ENCODE assay signal across 8 cellular contexts in genomic region chr19:48965806-48966540, GRCh38. TPM values are rescaled to one million over a fixed set of nuclear protein-coding genes. Genes with fewer than 3 reads are reported as not detected.
DNase-seq lines count a peak whose midpoint lies in the region; ATAC-seq and TF ChIP-seq lines count a peak whose summit lies in the region.

No MANE protein-coding gene starts in this region.

- TF ChIP-seq RAD21 in IMR-90 (IDR thresholded peaks at IDR 0.05; ENCODE audit: low read length) = no peak

- H3K4me3 ChIP-seq in AG09309 (ENCODE audit: control insufficient read depth, low read depth, low read length) (peak overlapping the region; percentile 75), IMR-90 (ENCODE audit: insufficient read depth, low read depth, low read length) (peak overlapping the region; percentile 78), OCI-LY3 (ENCODE audit: low read length) (peak overlapping the region; percentile 91), epithelial cell of proximal tubule (ENCODE audit: low read depth, low read length) (peak overlapping the region; percentile 96), mucosa of rectum (ENCODE audit: low read length in 2 of 2) (peak overlapping the region; percentile 90 to 100)

- POLR2A ChIA-PET in IMR-90 (lab: Charles Lee; ENCODE audit: unreplicated experiment) = interaction anchor here (0.6 kb wide), 1 partner anchor 20 kb away, joined by 4 read pairs; no protein-coding TSS in a partner anchor

- H3K4me2 ChIP-seq in IMR-90 (ENCODE audit: low read depth, low read length) (peak overlapping the region; percentile 91), OCI-LY3 (ENCODE audit: low read length) (peak overlapping the region; percentile 88)

- H4K8ac ChIP-seq in IMR-90 (ENCODE audit: low read depth in 2 of 2, low read length in 2 of 2) = no peak overlapping the region

- 1% methylated on average over 16 of the region's 36 CpGs; no CpG with 5 or more reads in 1 of the 2 experiments for WGBS in IMR-90 (ENCODE audit: extremely low coverage in 2 of 2, insufficient read length in 1 of 2), 2 experiments

- peak overlapping the region; percentile 66 for H3K14ac ChIP-seq in IMR-90 (replicated peaks; ENCODE audit: low read depth, low read length)

- TF ChIP-seq POLR2A in GM19099 (IDR thresholded peaks at IDR 0.05; ENCODE audit: extremely low read depth, insufficient read length, low read depth) (peak; percentile 13), IMR-90 (IDR thresholded peaks at IDR 0.05; ENCODE audit: low read depth, low read length) (0 out of 2 replicates have a peak, but pooled peaks have one; percentile 7)

- H3K79me1 ChIP-seq in IMR-90 (ENCODE audit: low read depth in 1 of 2, low read length in 2 of 2) = peaks cover 0 to 55% of the 10 kb centered on the region in 2 experiments; a peak in 3 of 4 replicates

- H4K5ac ChIP-seq in IMR-90 (ENCODE audit: low read depth, low read length) = no peak overlapping the region

- peak; percentile 4 for ATAC-seq in IMR-90 (ENCODE audit: low read depth)

- H3K27me3 ChIP-seq in IMR-90 (ENCODE audit: control insufficient read depth, insufficient read depth, low read length) (no peaks in the 10 kb centered on the region), OCI-LY3 (ENCODE audit: low read depth, low read length) (no peaks in the 10 kb centered on the region), mucosa of rectum (ENCODE audit: control insufficient read depth in 2 of 2, insufficient read depth in 2 of 2, low read length in 2 of 2) (no peaks in the 10 kb centered on the region)

- in situ Hi-C loops in IMR-90 (cut with MboI; ENCODE audit: low sequenced_read_pairs) = loop anchor here (10.0 kb wide), 1 partner anchor 321 kb away; the partner anchor contains the start of gene CA11

- peak overlapping the region; percentile 4; the same call in 1 of the 2 replicates for H4K91ac ChIP-seq in IMR-90 (ENCODE audit: insufficient read depth, low read depth, low read length)

- H3K4me1 ChIP-seq in IMR-90 (ENCODE audit: control insufficient read depth, insufficient read depth, low read length) (peaks cover 20% of the 10 kb centered on the region), OCI-LY3 (ENCODE audit: low read length) (peaks cover 67% of the 10 kb centered on the region), mucosa of rectum (ENCODE audit: control insufficient read depth in 2 of 2, insufficient read depth in 2 of 2, low read length in 2 of 2) (peaks cover 41 to 46% of the 10 kb centered on the region in 2 donors)

- H3K36me3 ChIP-seq in IMR-90 (ENCODE audit: control insufficient read depth, insufficient read depth, low read length) = peaks cover 32% of the 10 kb centered on the region
- peaks cover 46% of the 10 kb centered on the region for H3K36me3 ChIP-seq in OCI-LY3 (replicated peaks; ENCODE audit: low read depth, low read length)
- peaks cover 13 to 31% of the 10 kb centered on the region in 2 donors for H3K36me3 ChIP-seq in mucosa of rectum (ENCODE audit: control insufficient read depth in 2 of 2, insufficient read depth in 2 of 2, low read length in 2 of 2)

- peaks cover 11% of the 10 kb centered on the region for H3K9me1 ChIP-seq in IMR-90 (ENCODE audit: insufficient read depth, low read length)

- CTCF ChIA-PET in IMR-90 (lab: Yijun Ruan, JAX) = interaction anchor here (1.3 kb wide), 1 partner anchor 27 kb away, joined by 3 read pairs; the partner anchor contains the start of genes GYS1 and RUVBL2

- intact Hi-C loops in IMR-90 (cut with micrococcal nuclease) = loop anchor here (2.0 to 10.0 kb wide), 2 partner anchors 91 to 321 kb away; partner anchors contain the start of gene CA11

- dilution Hi-C loops in IMR-90 (cut with HindIII; ENCODE audit: low sequenced_read_pairs, unreplicated experiment) = no loop called here

- TSS peak; percentile 97 for BruUV-seq in IMR-90 (replicated peaks; lab: Mats Ljungman, UMichigan)

- H3K18ac ChIP-seq in IMR-90 (ENCODE audit: low read depth, low read length) = 0 out of 2 replicates have a peak overlapping the region, but pooled peaks have one; percentile 5

- H3K23ac ChIP-seq in IMR-90 (ENCODE audit: low read depth, low read length) = peak overlapping the region; percentile 40

- no peak for DNase-seq in AG09309 (ENCODE audit: low read depth)
- peak; percentile 76 for DNase-seq in IMR-90
- peak; percentile 90 for DNase-seq in activated T-cell treated with anti-CD3 and anti-CD28 coated beads, Interleukin-2, amount 50 U/mL, for 1 hour
- DNase-seq in epithelial cell of proximal tubule (ENCODE audit: low read depth) = no peak
- DNase-seq in stimulated activated CD8-positive, alpha-beta memory T cell treated with anti-CD3 and anti-CD28 coated beads, Interleukin-4, amount 100 ng/mL, for 48 hours = peak; percentile 93

- H2BK15ac ChIP-seq in IMR-90 (ENCODE audit: low read depth, low read length) = no peak overlapping the region

- H2BK20ac ChIP-seq in IMR-90 (ENCODE audit: low read depth, low read length) = no peak overlapping the region

- H3K56ac ChIP-seq in IMR-90 (ENCODE audit: extremely low read depth, insufficient read depth, low read length) = peak overlapping the region; percentile 45

- peak overlapping the region; percentile 38; the same call in 1 of the 2 replicates for H2AK5ac ChIP-seq in IMR-90 (ENCODE audit: low read depth, low read length)

- H2BK5ac ChIP-seq in IMR-90 (ENCODE audit: low read depth, low read length, poor library complexity, severe bottlenecking) = peak overlapping the region; percentile 59

- H2AFZ ChIP-seq in IMR-90 (replicated peaks; ENCODE audit: low read length, poor library complexity) (peak overlapping the region; percentile 26), OCI-LY3 (ENCODE audit: low read depth, low read length) (no peak overlapping the region)

- peak overlapping the region; percentile 92 for H2AK9ac ChIP-seq in IMR-90 (replicated peaks; ENCODE audit: low read depth, low read length, poor library complexity)

- no peak overlapping the region for H2BK120ac ChIP-seq in IMR-90 (ENCODE audit: low read depth, low read length)

- H4K20me1 ChIP-seq in IMR-90 (ENCODE audit: insufficient read depth, low read length) = peaks cover 45% of the 10 kb centered on the region
- H4K20me1 ChIP-seq in OCI-LY3 (ENCODE audit: insufficient read depth, low read length) = peaks cover 21% of the 10 kb centered on the region

- peak overlapping the region; percentile 84 for H3K9ac ChIP-seq in IMR-90 (ENCODE audit: low read depth, low read length)
- H3K9ac ChIP-seq in OCI-LY3 (ENCODE audit: low read length) = peak overlapping the region; percentile 91
- peak overlapping the region; percentile 89 to 93 for H3K9ac ChIP-seq in mucosa of rectum (ENCODE audit: low read depth in 1 of 2, low read length in 2 of 2)

- peak overlapping the region; percentile 77 for H3K27ac ChIP-seq in IMR-90 (ENCODE audit: insufficient read depth, low read length)
- peak overlapping the region; percentile 77 for H3K27ac ChIP-seq in OCI-LY3 (ENCODE audit: low read length)
- peak overlapping the region; percentile 89 to 90 for H3K27ac ChIP-seq in mucosa of rectum (ENCODE audit: low read depth in 2 of 2, low read length in 2 of 2)

- peaks cover 34% of the 10 kb centered on the region for H3K79me2 ChIP-seq in OCI-LY3 (ENCODE audit: low read length)

- TF ChIP-seq CTCF in AG09309 (IDR thresholded peaks at IDR 0.05; ENCODE audit: control insufficient read depth, insufficient read depth, low read depth, low read length, missing control alignments) = no peak
- no peak for TF ChIP-seq CTCF in IMR-90 (conservative IDR thresholded peaks at IDR 0.05; ENCODE audit: low read depth, low read length)
- TF ChIP-seq CTCF in OCI-LY3 (IDR thresholded peaks at IDR 0.05; ENCODE audit: low read depth, low read length) = no peak
- TF ChIP-seq CTCF in epithelial cell of proximal tubule (conservative IDR thresholded peaks at IDR 0.05; ENCODE audit: low read depth, low read length) = no peak

- H3K9me3 ChIP-seq in IMR-90 (ENCODE audit: control insufficient read depth, insufficient read depth, low read length) (no peaks in the 10 kb centered on the region), OCI-LY3 (ENCODE audit: insufficient read depth, low read length) (no peaks in the 10 kb centered on the region), mucosa of rectum (ENCODE audit: control insufficient read depth in 2 of 2, low read length in 2 of 2) (no peaks in the 10 kb centered on the region)

- peak overlapping the region; percentile 42 for H3K4ac ChIP-seq in IMR-90 (ENCODE audit: low read depth, low read length)

TF ChIP-seq in IMR-90, 13 proteins besides CTCF, POLR2A, EP300 and RAD21 (continues in another document):
- TF ChIP-seq BHLHE40 (IDR thresholded peaks at IDR 0.05; ENCODE audit: low read depth, low read length) (no peak), FOS (IDR thresholded peaks at IDR 0.05; ENCODE audit: low read depth, low read length) (no peak), MXI1 (IDR thresholded peaks at IDR 0.05; ENCODE audit: borderline replicate concordance, low read depth, low read length) (peak; percentile 66; the same call in 1 of the 2 replicates), SMC3 (IDR thresholded peaks at IDR 0.05; ENCODE audit: low read depth, low read length) (no peak), RCOR1 (IDR thresholded peaks at IDR 0.05; ENCODE audit: insufficient replicate concordance, low read length) (no peak)

RNA-seq across cellular contexts. Expression of gene FTL, which starts 0.9 kb away (rescaled TPM):
- total RNA-seq in IMR-90 (2012; rRNA removed) (913 and 1,057 TPM in 2 replicates), epithelial cell of proximal tubule (1,293 and 2,420 TPM in 2 replicates)
- polyA plus RNA-seq in IMR-90 (2012; rRNA removed) = 2,766 and 2,944 TPM in 2 replicates
- polyA plus RNA-seq in IMR-90 (2012; cell fraction: cytosol; rRNA removed) = 1,686 and 2,711 TPM in 2 replicates
- polyA plus RNA-seq in IMR-90 (2012; cell fraction: nucleus; rRNA removed; ENCODE audit: low replicate concordance) = 443 and 473 TPM in 2 replicates

RNA-seq across cellular contexts. Expression of gene BAX, which starts 11.3 kb away (rescaled TPM):
- total RNA-seq in IMR-90 (2012; rRNA removed) (23.3 and 26.1 TPM in 2 replicates), epithelial cell of proximal tubule (173 and 179 TPM in 2 replicates)
- 169 and 181 TPM in 2 replicates for polyA plus RNA-seq in IMR-90 (2012; rRNA removed)
- 205 and 279 TPM in 2 replicates for polyA plus RNA-seq in IMR-90 (2012; cell fraction: cytosol; rRNA removed)
- polyA plus RNA-seq in IMR-90 (2012; cell fraction: nucleus; rRNA removed; ENCODE audit: low replicate concordance) = 285 and 331 TPM in 2 replicates

RNA-seq across cellular contexts. Expression of gene GYS1, which starts 27.1 kb away (rescaled TPM):
- total RNA-seq in IMR-90 (2012; rRNA removed) (36.1 and 38.7 TPM in 2 replicates), epithelial cell of proximal tubule (42.2 and 42.4 TPM in 2 replicates)
- 72.2 and 74.8 TPM in 2 replicates for polyA plus RNA-seq in IMR-90 (2012; rRNA removed)
- polyA plus RNA-seq in IMR-90 (2012; cell fraction: cytosol; rRNA removed) = 45.5 and 80.8 TPM in 2 replicates
- 129 and 196 TPM in 2 replicates for polyA plus RNA-seq in IMR-90 (2012; cell fraction: nucleus; rRNA removed; ENCODE audit: low replicate concordance)

RNA-seq across cellular contexts. Expression of gene RUVBL2, which starts 27.7 kb away (rescaled TPM):
- total RNA-seq in IMR-90 (2012; rRNA removed) (354 and 391 TPM in 2 replicates), epithelial cell of proximal tubule (212 and 389 TPM in 2 replicates)
- 196 and 225 TPM in 2 replicates for polyA plus RNA-seq in IMR-90 (2012; rRNA removed)
- 139 and 243 TPM in 2 replicates for polyA plus RNA-seq in IMR-90 (2012; cell fraction: cytosol; rRNA removed)
- polyA plus RNA-seq in IMR-90 (2012; cell fraction: nucleus; rRNA removed; ENCODE audit: low replicate concordance) = 158 and 323 TPM in 2 replicates

RNA-seq across cellular contexts. Expression of gene DHDH, which starts 32.5 kb away (rescaled TPM):
- total RNA-seq in IMR-90 (2012; rRNA removed) = 0.28 and 0.36 TPM in 2 replicates
- polyA plus RNA-seq in IMR-90 (2012; rRNA removed) = 0.33 and 0.53 TPM in 2 replicates
- 0.17 and 1.3 TPM in 2 replicates for polyA plus RNA-seq in IMR-90 (2012; cell fraction: cytosol; rRNA removed)
- 0.65 and 0.70 TPM in 2 replicates for polyA plus RNA-seq in IMR-90 (2012; cell fraction: nucleus; rRNA removed; ENCODE audit: low replicate concordance)
- 0.07 and 0.35 TPM in 2 replicates for total RNA-seq in epithelial cell of proximal tubule

Comparison
In these comparisons a context has a peak if more than half of its experiments do, and no peak if none do; other contexts are left out.
1. DNase-seq: peak in IMR-90 (single experiment), activated T-cell treated with anti-CD3 and anti-CD28 coated beads, Interleukin-2, amount 50 U/mL, for 1 hour (single experiment) and stimulated activated CD8-positive, alpha-beta memory T cell treated with anti-CD3 and anti-CD28 coated beads, Interleukin-4, amount 100 ng/mL, for 48 hours (single experiment); none in AG09309 (single experiment) and epithelial cell of proximal tubule (single experiment).
2. Peak in every context shown above with its lines, with median percentiles within 50 percentile points of each other: H3K4me3 ChIP-seq, H3K27ac ChIP-seq and H3K9ac ChIP-seq.